19 cellular contexts compared by ENCODE assay signal in the genomic region with DNA sequence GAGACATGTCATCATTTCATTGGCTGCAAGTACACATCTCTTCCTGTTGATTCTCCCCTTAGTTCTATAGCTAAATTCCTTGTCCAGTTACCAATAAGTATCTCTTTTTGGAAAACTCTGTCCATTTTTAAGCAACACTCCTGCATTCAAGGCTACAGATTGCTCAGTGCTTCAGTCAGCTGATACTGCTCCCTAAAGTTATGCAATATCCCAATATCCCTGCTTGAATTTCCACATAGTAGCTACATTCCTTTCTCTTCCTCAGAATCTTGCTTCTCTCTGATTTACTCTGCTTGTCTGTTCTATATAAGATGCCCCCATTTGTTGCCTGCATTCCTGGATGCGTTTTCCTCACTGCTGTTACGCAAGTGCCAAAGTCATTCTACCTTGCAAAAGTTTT.
DNase-seq lines count a peak whose midpoint lies in the region; ATAC-seq and TF ChIP-seq lines count a peak whose summit lies in the region.
"Had no signal": no experiment of that assay in that cellular context is flagged by ENCODE, and none has a peak within 500 bp of the region (broad histone marks: within the 10 kb centered on the region; RNA-seq: fewer than 3 reads in every experiment).

No MANE protein-coding gene starts in this region.

- TF ChIP-seq CTCF in foreskin keratinocyte (conservative IDR thresholded peaks at IDR 0.05) (no peak), tibial nerve (IDR thresholded peaks at IDR 0.05) (no peak)

- DNase-seq in EH (ENCODE audit: low read depth) (peak; percentile 79), amniotic epithelial cell (ENCODE audit: low read depth) (peak; percentile 91), foreskin keratinocyte (peak; percentile 23 to 55), sciatic nerve (ENCODE audit: low spot score) (no peak), tibial nerve (ENCODE audit: low spot score in 2 of 2) (no peak)
- no peak for DNase-seq in activated effector memory CD4-positive, alpha-beta T cell treated with anti-CD3 and anti-CD28 coated beads, Interleukin-2, amount 50 U/mL, for 16 hours
- DNase-seq in effector memory CD4-positive, alpha-beta T cell = no peak
- DNase-seq: activated CD8-positive, alpha-beta T cell treated with anti-CD3 and anti-CD28 coated beads for 36 hours; DMS53; heart left ventricle; islet precursor cell; NCI-H2171; NCI-H82; nucleus accumbens; stimulated activated CD4-positive, alpha-beta T cell treated with anti-CD3 and anti-CD28 coated beads, Interleukin-4, amount 100 ng/mL, for 4 hours had no signal

- H3K27me3 ChIP-seq in foreskin keratinocyte (no peaks in the 10 kb centered on the region), tibial nerve (no peaks in the 10 kb centered on the region)
- H3K27me3 ChIP-seq in effector memory CD4-positive, alpha-beta T cell (replicated peaks; ENCODE audit: control insufficient read depth, insufficient read depth, low read length, poor library complexity, severe bottlenecking) = no peaks in the 10 kb centered on the region
- H3K27me3 ChIP-seq: adrenal gland, heart left ventricle had no signal

- peaks cover 8% of the 10 kb centered on the region for H3K4me1 ChIP-seq in foreskin keratinocyte
- peaks cover 0 to 19% (median 0%) of the 10 kb centered on the region in 4 donors for H3K4me1 ChIP-seq in tibial nerve
- H3K4me1 ChIP-seq in effector memory CD4-positive, alpha-beta T cell (ENCODE audit: control insufficient read depth, insufficient read depth, low read length, poor library complexity, severe bottlenecking) = no peaks in the 10 kb centered on the region

- no peak for TF ChIP-seq POLR2A in tibial nerve (IDR thresholded peaks at IDR 0.05)

- intact Hi-C loops in sciatic nerve (cut with DNase I) = no loop called here

- ATAC-seq in foreskin keratinocyte = no peak
- peak; percentile 95 for ATAC-seq in sciatic nerve
- no peak for ATAC-seq in HG03097 (IDR thresholded peaks at IDR 0.05; ENCODE audit: low FRiP score, unreplicated experiment)
- ATAC-seq: activated CD8-positive, alpha-beta T cell treated with anti-CD3 and anti-CD28 coated beads for 36 hours had no signal

- H3K4me3 ChIP-seq in tibial nerve = no peak overlapping the region
- no peak overlapping the region for H3K4me3 ChIP-seq in effector memory CD4-positive, alpha-beta T cell (ENCODE audit: insufficient read depth, low read depth, low read length, poor library complexity, severe bottlenecking)
- H3K4me3 ChIP-seq: adrenal gland, heart left ventricle, skin epidermis, thoracic aorta had no signal

- WGBS in tibial nerve, 2 donors = 91 to 97% methylated on average over 2 of the region's 2 CpGs

- H3K36me3 ChIP-seq in tibial nerve = no peaks in the 10 kb centered on the region
- H3K36me3 ChIP-seq in effector memory CD4-positive, alpha-beta T cell (ENCODE audit: control insufficient read depth, insufficient read depth, low read length) = no peaks in the 10 kb centered on the region
- H3K36me3 ChIP-seq: adrenal gland, heart left ventricle, thoracic aorta had no signal

- peak in 1 of 2 donors; percentile 39 for TF ChIP-seq EP300 in tibial nerve (IDR thresholded peaks at IDR 0.05)

- H3K9me3 ChIP-seq in tibial nerve = peaks cover 0 to 10% (median 0%) of the 10 kb centered on the region in 4 donors
- H3K9me3 ChIP-seq in effector memory CD4-positive, alpha-beta T cell (ENCODE audit: control insufficient read depth, low read length) = no peaks in the 10 kb centered on the region
- H3K9me3 ChIP-seq: adrenal gland, thoracic aorta had no signal

- no peak overlapping the region for H3K27ac ChIP-seq in foreskin keratinocyte
- peak overlapping the region in 2 of 4 donors; percentile 24 to 51 for H3K27ac ChIP-seq in tibial nerve
- no peak overlapping the region for H3K27ac ChIP-seq in effector memory CD4-positive, alpha-beta T cell (ENCODE audit: insufficient read depth, low read length, poor library complexity, severe bottlenecking)
- H3K27ac ChIP-seq: heart left ventricle, thoracic aorta had no signal

Comparison
In these comparisons a context has a peak if more than half of its experiments do, and no peak if none do; other contexts are left out.
1. DNase-seq: peak in EH (single experiment), amniotic epithelial cell (single experiment) and foreskin keratinocyte (2 of 2); none in sciatic nerve (single experiment), tibial nerve (0 of 2), activated effector memory CD4-positive, alpha-beta T cell treated with anti-CD3 and anti-CD28 coated beads, Interleukin-2, amount 50 U/mL, for 16 hours (single experiment) and effector memory CD4-positive, alpha-beta T cell (0 of 3).